Comparison of ENCODE assay signal across 18 cellular contexts in the genomic region with DNA sequence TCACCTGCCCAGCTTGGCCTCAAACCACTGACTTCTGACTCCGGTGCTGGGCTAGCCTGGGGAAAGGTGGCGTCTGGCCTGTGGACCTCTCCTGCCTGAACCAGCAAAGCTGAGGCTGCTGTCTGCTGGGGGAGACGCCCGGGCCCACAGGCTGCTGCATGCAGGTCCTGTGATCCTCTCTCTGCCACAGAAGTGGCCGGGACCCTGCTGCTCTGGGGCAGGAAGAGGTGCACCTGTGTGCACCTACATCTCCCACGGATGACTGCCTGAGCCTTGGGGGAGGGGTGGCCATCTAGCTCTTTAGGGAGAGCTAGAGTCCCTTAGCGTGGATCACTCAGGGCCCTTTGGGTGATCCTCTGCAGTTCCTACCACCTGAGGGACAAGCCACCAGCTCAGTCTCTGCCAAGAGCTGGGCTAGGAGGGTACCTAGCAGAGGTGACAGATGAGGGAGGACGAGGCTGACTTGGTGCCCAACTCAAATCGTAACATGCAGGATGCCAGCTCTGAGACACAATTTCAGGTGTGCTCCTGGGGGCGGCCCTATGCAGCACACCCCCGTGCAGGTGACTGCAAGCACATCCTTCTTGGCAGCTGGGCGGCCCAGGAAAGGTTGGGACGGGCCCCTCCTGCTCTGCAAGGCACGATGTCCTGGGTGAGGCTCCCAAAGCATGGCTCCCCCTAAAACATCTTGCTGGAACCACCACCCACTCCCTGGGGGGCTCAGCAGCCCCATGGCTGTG. TPM values are rescaled to one million over a fixed set of nuclear protein-coding genes. Genes with fewer than 3 reads are reported as not detected.
A peak's percentile ranks its signal among the peaks of the same experiment; 100 is the strongest.
DNase-seq lines count a peak whose midpoint lies in the region; ATAC-seq, FAIRE-seq and TF ChIP-seq lines count a peak whose summit lies in the region.
"Had no signal": no experiment of that assay in that cellular context is flagged by ENCODE, and none has a peak within 500 bp of the region (broad histone marks: within the 10 kb centered on the region; RNA-seq: fewer than 3 reads in every experiment).

No MANE protein-coding gene starts in this region.

- RAD21 ChIA-PET in GM12878 (lab: Charles Lee; ENCODE audit: unreplicated experiment): interaction anchor here (0.5 to 2.1 kb wide), 6 partner anchors 22 to 1451 kb away, joined by 3 to 16 read pairs (median 3); no protein-coding TSS in a partner anchor

- no peak for DNase-seq in GM12878 (ENCODE audit: low read depth, low spot score)
- DNase-seq in effector CD4-positive, alpha-beta T cell: no peak
- DNase-seq in G401 (ENCODE audit: low spot score): no peak
- DNase-seq: activated CD8-positive, alpha-beta memory T cell treated with anti-CD3 and anti-CD28 coated beads for 24 hours; activated effector memory CD4-positive, alpha-beta T cell treated with Interleukin-2 at 50 U/mL for 16 hours; C1 segment of cervical spinal cord; EL; NCI-H2081; NCI-H69; nephron progenitor cell; Peyer's patch; SW 1271; WERI-Rb-1 had no signal

- no peak for FAIRE-seq in GM12878 (lab: Jason Lieb, UNC)

- in situ Hi-C loops in GM12878 (cut with MboI) (no loop called here), G401 (cut with HindIII; ENCODE audit: low sequenced_read_pairs) (no loop called here)

- H3K4me2 ChIP-seq in GM12878 (ENCODE audit: control insufficient read depth, insufficient read depth): peak overlapping the region; percentile 89

- peaks cover 30% of the 10 kb centered on the region for H3K4me1 ChIP-seq in GM12878 (ENCODE audit: control insufficient read depth, insufficient read depth, low read length)
- H3K4me1 ChIP-seq: Peyer's patch, right atrium auricular region had no signal

- peak overlapping the region; percentile 88 for H2AFZ ChIP-seq in GM12878 (ENCODE audit: control insufficient read depth, low read depth, low read length)

- no peak for TF ChIP-seq RAD21 in GM12878 (IDR thresholded peaks at IDR 0.05; ENCODE audit: insufficient read depth, low read depth, low read length)

- H3K27me3 ChIP-seq in GM12878 (replicated peaks in 1 of 2; ENCODE audit: control insufficient read depth in 2 of 2, insufficient read depth in 2 of 2, low read length in 1 of 2): no peaks in the 10 kb centered on the region
- H3K27me3 ChIP-seq: Peyer's patch, right atrium auricular region had no signal

- intact Hi-C loops in GM12878 (cut with micrococcal nuclease; ENCODE audit: unreplicated experiment): loop anchor here (1.0 kb wide), 1 partner anchor 66 kb away; no protein-coding TSS in a partner anchor

- H3K9ac ChIP-seq in GM12878 (ENCODE audit: control insufficient read depth, insufficient read depth, low read length): peak overlapping the region; percentile 32

- no peak for TF ChIP-seq EP300 in GM12878 (IDR thresholded peaks at IDR 0.05; ENCODE audit: borderline replicate concordance in 1 of 2, control insufficient read depth in 1 of 2, low read depth in 2 of 2, low read length in 2 of 2)

- CTCF ChIA-PET in GM12878 (lab: Yijun Ruan, JAX): interaction anchor here (1.1 to 3.3 kb wide), 8 partner anchors 11 to 140 kb away, joined by 3 to 20 read pairs (median 5); partner anchors contain the start of gene LETM1

- no peaks in the 10 kb centered on the region for H4K20me1 ChIP-seq in GM12878 (ENCODE audit: control insufficient read depth, insufficient read depth)

- no peak for TF ChIP-seq CTCF in GM12878 (IDR thresholded peaks at IDR 0.05 in 2 of 3, conservative IDR thresholded peaks at IDR 0.05 in 1 of 3; ENCODE audit: control insufficient read depth in 2 of 3, extremely low read depth in 1 of 3, insufficient read depth in 1 of 3, low read depth in 3 of 3, low read length in 3 of 3)

- 8% methylated on average over 14 of the region's 14 CpGs for WGBS in GM12878 (ENCODE audit: insufficient coverage, insufficient replicate concordance, low lambda C conversion rate, missing lambda C conversion rate)

- peak overlapping the region; percentile 87 for H3K27ac ChIP-seq in GM12878 (ENCODE audit: control insufficient read depth, insufficient read depth)
- peak overlapping the region; percentile 36 for H3K27ac ChIP-seq in temporal lobe (ENCODE audit: low read depth, low read length)
- H3K27ac ChIP-seq: Peyer's patch, right atrium auricular region, WERI-Rb-1 had no signal

- POLR2A ChIA-PET in GM12878 (lab: Charles Lee): interaction anchor here (0.5 to 1.6 kb wide), 9 partner anchors 10 to 576 kb away, joined by 3 to 8 read pairs (median 3); partner anchors contain the start of genes NSD2, TACC3 and TMEM129

- H3K36me3 ChIP-seq in GM12878 (ENCODE audit: control insufficient read depth in 2 of 2, insufficient read depth in 2 of 2, low read length in 1 of 2): peaks cover 20 to 30% of the 10 kb centered on the region in 2 experiments

- no TSS peak for BruUV-seq in GM12878 (replicated peaks; lab: Mats Ljungman, UMichigan)

- H3K9me3 ChIP-seq in GM12878 (replicated peaks; ENCODE audit: control insufficient read depth, insufficient read depth, low read length): no peaks in the 10 kb centered on the region
- H3K9me3 ChIP-seq: Peyer's patch, right atrium auricular region had no signal

- H3K79me2 ChIP-seq in GM12878 (ENCODE audit: control insufficient read depth, insufficient read depth, low read length): peaks cover 2% of the 10 kb centered on the region

- H3K4me3 ChIP-seq in GM12878: no peak overlapping the region
- H3K4me3 ChIP-seq: Peyer's patch, right atrium auricular region had no signal

- SMC1A ChIA-PET in GM12878 (lab: Charles Lee; ENCODE audit: uncharacterized antibody, unreplicated experiment): interaction anchor here (0.8 to 3.3 kb wide), 9 partner anchors 13 to 66 kb away, joined by 3 to 25 read pairs (median 4); no protein-coding TSS in a partner anchor

- ATAC-seq in GM18907 (IDR thresholded peaks at IDR 0.05; ENCODE audit: unreplicated experiment) (peak; percentile 12), HG03066 (IDR thresholded peaks at IDR 0.05; ENCODE audit: low read depth, unreplicated experiment) (peak; percentile 5), GM12878 (peak; percentile 17), GM21737 (IDR thresholded peaks at IDR 0.05; ENCODE audit: unreplicated experiment) (no peak)

- TF ChIP-seq POLR2A in GM12878 (IDR thresholded peaks at IDR 0.05; ENCODE audit: low read depth, low read length): no peak

RNA-seq across cellular contexts. Expression of gene LETM1, which starts 22.5 kb away (rescaled TPM):
- 75.9 and 85.3 TPM in 2 replicates for total RNA-seq in GM12878 (2013; cell fraction: nucleolus; rRNA removed)
- total RNA-seq in GM12878 (2014; rRNA removed) (50.4 and 57.8 TPM in 2 replicates), GM12878 (2014; rRNA removed; fragmentation: Illumina TruSeq; extraction: Trizol) (23.9 and 24.4 TPM in 2 replicates), GM12878 (2021) (59.6 and 65.2 TPM in 2 replicates), temporal lobe (57.3 TPM)
- polyA plus RNA-seq in GM12878 (2011; ENCODE audit: low read depth): 9.8 TPM
- polyA plus RNA-seq in GM12878 (2011; rRNA removed) (9.6 and 18.4 TPM in 2 replicates), GM12878 (2014; fragmentation: Illumina TruSeq; extraction: Trizol) (8.5 and 18.5 TPM in 2 replicates), GM12878 (2014; fragmentation: Nextera tagmentation; extraction: Ambion mirVana) (1 to 10 TPM; 2.6 to 4.0 TPM), GM12878 (2014; rRNA removed) (36.0 and 46.4 TPM in 2 replicates), GM12878 (2016; fragmentation: Nextera tagmentation; extraction: Ambion mirVana) (10 to 100 TPM; 37.3 to 39.4 TPM)
- polyA plus RNA-seq in GM12878 (2011; cell fraction: cytosol; rRNA removed): 18.0 and 26.3 TPM in 2 replicates
- polyA plus RNA-seq in GM12878 (2011; cell fraction: nucleus; rRNA removed): 124 and 166 TPM in 2 replicates
- 17.0 and 20.1 TPM in 2 replicates for polyA plus RNA-seq in GM12878 (2012)
- 30.1 and 65.7 TPM in 2 replicates for polyA minus RNA-seq in GM12878 (2011; rRNA and poly(A)+ RNA removed)
- polyA minus RNA-seq in GM12878 (2011; cell fraction: cytosol; rRNA and poly(A)+ RNA removed): 28.0 and 28.7 TPM in 2 replicates
- 38.6 and 52.8 TPM in 2 replicates for polyA minus RNA-seq in GM12878 (2011; cell fraction: nucleus; rRNA and poly(A)+ RNA removed)
- 67.5 and 83.2 TPM in 2 replicates for total RNA-seq in G401 (2014; rRNA removed; shearing (Covaris generic))

RNA-seq across cellular contexts. Expression of gene NSD2, which starts 37.7 kb away (rescaled TPM):
- 179 and 184 TPM in 2 replicates for total RNA-seq in GM12878 (2013; cell fraction: nucleolus; rRNA removed)
- 72.5 and 73.1 TPM in 2 replicates for total RNA-seq in GM12878 (2014; rRNA removed)
- total RNA-seq in GM12878 (2014; rRNA removed; fragmentation: Illumina TruSeq; extraction: Trizol): 71.4 and 74.7 TPM in 2 replicates
- 137 and 139 TPM in 2 replicates for total RNA-seq in GM12878 (2021)
- polyA plus RNA-seq in GM12878 (2011; ENCODE audit: low read depth): 25.3 TPM
- 44.9 and 50.2 TPM in 2 replicates for polyA plus RNA-seq in GM12878 (2011; rRNA removed)
- polyA plus RNA-seq in GM12878 (2011; cell fraction: cytosol; rRNA removed): 38.5 and 43.7 TPM in 2 replicates
- polyA plus RNA-seq in GM12878 (2011; cell fraction: nucleus; rRNA removed): 90.6 and 120 TPM in 2 replicates
- 39.9 and 45.7 TPM in 2 replicates for polyA plus RNA-seq in GM12878 (2012)
- polyA plus RNA-seq in GM12878 (2014; fragmentation: Illumina TruSeq; extraction: Trizol): 83.4 and 85.0 TPM in 2 replicates
- 1 to 10 TPM; 8.6 to 9.3 TPM for polyA plus RNA-seq in GM12878 (2014; fragmentation: Nextera tagmentation; extraction: Ambion mirVana)
- 72.6 and 74.8 TPM in 2 replicates for polyA plus RNA-seq in GM12878 (2014; rRNA removed)
- polyA plus RNA-seq in GM12878 (2016; fragmentation: Nextera tagmentation; extraction: Ambion mirVana): 10 to 100 TPM; 42.2 to 62.0 TPM
- polyA minus RNA-seq in GM12878 (2011; rRNA and poly(A)+ RNA removed): 76.8 and 101 TPM in 2 replicates
- 43.8 and 49.9 TPM in 2 replicates for polyA minus RNA-seq in GM12878 (2011; cell fraction: cytosol; rRNA and poly(A)+ RNA removed)
- polyA minus RNA-seq in GM12878 (2011; cell fraction: nucleus; rRNA and poly(A)+ RNA removed): 42.9 and 83.7 TPM in 2 replicates
- total RNA-seq in temporal lobe: 90.0 TPM
- total RNA-seq in G401 (2014; rRNA removed; shearing (Covaris generic)): 44.4 and 86.9 TPM in 2 replicates

RNA-seq across cellular contexts. Expression of gene FGFR3, which starts 40.4 kb away (rescaled TPM):
- not detected in 2 replicates for total RNA-seq in GM12878 (2013; cell fraction: nucleolus; rRNA removed)
- total RNA-seq in GM12878 (2014; rRNA removed) (0.05 TPM in 1 of 2 replicates, not detected in the other), GM12878 (2014; rRNA removed; fragmentation: Illumina TruSeq; extraction: Trizol) (not detected in 2 replicates), GM12878 (2021) (0.33 and 0.37 TPM in 2 replicates), temporal lobe (6.1 TPM)
- not detected for polyA plus RNA-seq in GM12878 (2011; ENCODE audit: low read depth)
- polyA plus RNA-seq in GM12878 (2011; rRNA removed) (0.01 and 0.05 TPM in 2 replicates), GM12878 (2014; fragmentation: Illumina TruSeq; extraction: Trizol) (not detected in 2 replicates), GM12878 (2014; fragmentation: Nextera tagmentation; extraction: Ambion mirVana) (not detected), GM12878 (2014; rRNA removed) (0.26 TPM in 1 of 2 replicates, not detected in the other), GM12878 (2016; fragmentation: Nextera tagmentation; extraction: Ambion mirVana) (under 1 TPM in 1 of 2 experiments, not detected in 1; 0.11 TPM)
- 0.01 and 0.08 TPM in 2 replicates for polyA plus RNA-seq in GM12878 (2011; cell fraction: cytosol; rRNA removed)
- polyA plus RNA-seq in GM12878 (2011; cell fraction: nucleus; rRNA removed): 0.18 and 0.25 TPM in 2 replicates
- polyA plus RNA-seq in GM12878 (2012): 0.05 and 0.14 TPM in 2 replicates
- polyA minus RNA-seq in GM12878 (2011; rRNA and poly(A)+ RNA removed): not detected in 2 replicates
- 1.2 TPM in 1 of 2 replicates, not detected in the other for polyA minus RNA-seq in GM12878 (2011; cell fraction: cytosol; rRNA and poly(A)+ RNA removed)
- 0.96 TPM in 1 of 2 replicates, not detected in the other for polyA minus RNA-seq in GM12878 (2011; cell fraction: nucleus; rRNA and poly(A)+ RNA removed)
- 38.4 and 49.9 TPM in 2 replicates for total RNA-seq in G401 (2014; rRNA removed; shearing (Covaris generic))
